13 cellular contexts compared by ENCODE assay signal in genomic region chr1:211345719-211346118, GRCh38. TPM values are rescaled to one million over a fixed set of nuclear protein-coding genes. Genes with fewer than 3 reads are reported as not detected.
DNase-seq lines count a peak whose midpoint lies in the region; ATAC-seq and TF ChIP-seq lines count a peak whose summit lies in the region.
"Had no signal": no experiment of that assay in that cellular context is flagged by ENCODE, and none has a peak within 500 bp of the region (broad histone marks: within the 10 kb centered on the region; RNA-seq: fewer than 3 reads in every experiment).

No MANE protein-coding gene starts in this region.

- H3K4me3 ChIP-seq in Loucy (ENCODE audit: low read length, poor library complexity, severe bottlenecking) (no peak overlapping the region), dorsolateral prefrontal cortex (no peak overlapping the region)
- H3K4me3 ChIP-seq: GM12878 had no signal

- H3K27ac ChIP-seq in dorsolateral prefrontal cortex = no peak overlapping the region

- peaks cover 100% of the 10 kb centered on the region for H3K79me2 ChIP-seq in Loucy (ENCODE audit: insufficient read depth, low read length)

- TF ChIP-seq CTCF in Loucy (conservative IDR thresholded peaks at IDR 0.05; ENCODE audit: low read length) (no peak), dorsolateral prefrontal cortex (IDR thresholded peaks at IDR 0.05 in 54 of 56, conservative IDR thresholded peaks at IDR 0.05 in 2 of 56; ENCODE audit: low read depth in 1 of 56, partially characterized antibody in 56 of 56) (no peak)
- TF ChIP-seq CTCF in activated CD8-positive, alpha-beta T cell treated with anti-CD3 and anti-CD28 coated beads for 36 hours (IDR thresholded peaks at IDR 0.05) = no peak

- H3F3A ChIP-seq in Loucy (ENCODE audit: low read depth) = no peaks in the 10 kb centered on the region

- no peak overlapping the region for H2AFZ ChIP-seq in Loucy (ENCODE audit: low read length)

- H3K4me1 ChIP-seq in Loucy (ENCODE audit: insufficient read depth, low read length, poor library complexity, severe bottlenecking) = peaks cover 48% of the 10 kb centered on the region

- no peak for ATAC-seq in memory B cell (ENCODE audit: low read depth)
- no peak for ATAC-seq in activated CD8-positive, alpha-beta T cell treated with anti-CD3 and anti-CD28 coated beads for 36 hours
- ATAC-seq: GM12878, natural killer cell had no signal

- H3K27me3 ChIP-seq in Loucy (ENCODE audit: insufficient read depth, low read length, poor library complexity, severe bottlenecking) = no peaks in the 10 kb centered on the region
- no peaks in the 10 kb centered on the region for H3K27me3 ChIP-seq in dorsolateral prefrontal cortex

- intact Hi-C loops in activated CD8-positive, alpha-beta T cell treated with anti-CD3 and anti-CD28 coated beads for 36 hours (cut with micrococcal nuclease) = no loop called here
- intact Hi-C loops in dorsolateral prefrontal cortex (cut with DNase I) = no loop called here

- H3K27me3 Mint-ChIP-seq in memory B cell = no peaks in the 10 kb centered on the region
- no peaks in the 10 kb centered on the region for H3K27me3 Mint-ChIP-seq in activated CD8-positive, alpha-beta T cell treated with anti-CD3 and anti-CD28 coated beads for 36 hours
- H3K27me3 Mint-ChIP-seq: activated naive CD8-positive, alpha-beta T cell treated with anti-CD3 and anti-CD28 coated beads for 36 hours had no signal

- peaks cover 42% of the 10 kb centered on the region; the same call in 1 of the 2 replicates for H3K36me3 ChIP-seq in Loucy (ENCODE audit: insufficient read depth, low read length)

- peaks cover 57% of the 10 kb centered on the region for H3K4me1 Mint-ChIP-seq in memory B cell
- H3K4me1 Mint-ChIP-seq in activated CD8-positive, alpha-beta T cell treated with anti-CD3 and anti-CD28 coated beads for 36 hours (ENCODE audit: low read depth) = peaks cover 83% of the 10 kb centered on the region

- peak overlapping the region; percentile 4 for H3K4me2 ChIP-seq in Loucy (ENCODE audit: low read depth, low read length, poor library complexity, severe bottlenecking)

- no peak overlapping the region for H3K4me3 Mint-ChIP-seq in memory B cell
- H3K4me3 Mint-ChIP-seq in activated CD8-positive, alpha-beta T cell treated with anti-CD3 and anti-CD28 coated beads for 36 hours = no peak overlapping the region
- H3K4me3 Mint-ChIP-seq: activated naive CD8-positive, alpha-beta T cell treated with anti-CD3 and anti-CD28 coated beads for 36 hours; natural killer cell had no signal

- H4K20me1 ChIP-seq in Loucy (ENCODE audit: insufficient read depth, low read length, poor library complexity, severe bottlenecking) = peaks cover 67% of the 10 kb centered on the region

- no peaks in the 10 kb centered on the region for H3K9me3 Mint-ChIP-seq in memory B cell
- H3K9me3 Mint-ChIP-seq in activated CD8-positive, alpha-beta T cell treated with anti-CD3 and anti-CD28 coated beads for 36 hours = no peaks in the 10 kb centered on the region
- H3K9me3 Mint-ChIP-seq: natural killer cell had no signal

- H3K9ac ChIP-seq in Loucy (ENCODE audit: low read depth, low read length, poor library complexity, severe bottlenecking) = no peak overlapping the region

- no peaks in the 10 kb centered on the region for H3K9me3 ChIP-seq in Loucy (ENCODE audit: insufficient read depth, low read depth, low read length)

- peak overlapping the region; percentile 62 for H3K27ac Mint-ChIP-seq in memory B cell
- no peak overlapping the region for H3K27ac Mint-ChIP-seq in activated CD8-positive, alpha-beta T cell treated with anti-CD3 and anti-CD28 coated beads for 36 hours
- H3K27ac Mint-ChIP-seq: activated naive CD8-positive, alpha-beta T cell treated with anti-CD3 and anti-CD28 coated beads for 36 hours had no signal

- CTCF ChIA-PET in activated CD8-positive, alpha-beta T cell treated with anti-CD3 and anti-CD28 coated beads for 36 hours (lab: Charles Lee) = interaction anchor here (2.1 to 2.9 kb wide), 2 partner anchors 10 to 22 kb away, joined by 6 to 12 read pairs; no protein-coding TSS in a partner anchor

- POLR2A ChIA-PET in activated CD8-positive, alpha-beta T cell treated with anti-CD3 and anti-CD28 coated beads for 36 hours (lab: Charles Lee) = interaction anchor here (0.7 kb wide), 1 partner anchor 15 kb away, joined by 3 read pairs; no protein-coding TSS in a partner anchor

- peak; percentile 78 for DNase-seq in DMS 273 (lab: John Stamatoyannopoulos, UW; ENCODE audit: unreplicated experiment)
- DNase-seq in SK-N-DZ (ENCODE audit: low spot score) = peak; percentile 80
- DNase-seq in memory B cell (ENCODE audit: low spot score in 2 of 2) = no peak
- DNase-seq in activated CD8-positive, alpha-beta T cell treated with anti-CD3 and anti-CD28 coated beads for 36 hours = no peak
- no peak for DNase-seq in dorsolateral prefrontal cortex
- no peak for DNase-seq in pons (ENCODE audit: low spot score)
- DNase-seq: activated CD8-positive, alpha-beta memory T cell treated with anti-CD3 and anti-CD28 coated beads for 24 hours; activated naive CD8-positive, alpha-beta T cell treated with anti-CD3 and anti-CD28 coated beads for 36 hours; GOT3; natural killer cell; NCI-H1048 had no signal

- peaks cover 24% of the 10 kb centered on the region for H3K36me3 Mint-ChIP-seq in memory B cell
- peaks cover 33% of the 10 kb centered on the region for H3K36me3 Mint-ChIP-seq in activated CD8-positive, alpha-beta T cell treated with anti-CD3 and anti-CD28 coated beads for 36 hours (ENCODE audit: low read depth)
- H3K36me3 Mint-ChIP-seq: natural killer cell had no signal

- no peaks in the 10 kb centered on the region for H3K9me2 ChIP-seq in Loucy (replicated peaks; ENCODE audit: low read depth, low read length)

RNA-seq across cellular contexts. Expression of gene TRAF5, which starts 19.1 kb away (rescaled TPM):
- 19.4 and 19.6 TPM in 2 replicates for polyA plus RNA-seq in SK-N-DZ (2014; cell fraction: cytosol; rRNA removed)
- 57.0 and 84.9 TPM in 2 replicates for polyA plus RNA-seq in SK-N-DZ (2014; cell fraction: nucleus; rRNA removed)
- total RNA-seq in activated CD8-positive, alpha-beta T cell treated with anti-CD3 and anti-CD28 coated beads for 36 hours = 10 to 100 TPM; 40.6 to 42.5 TPM
- total RNA-seq in dorsolateral prefrontal cortex = 10 to 100 TPM in 59 of 120 experiments, 1 to 10 TPM in 61; 4.0 to 22.1 (median 9.9) TPM

Comparison
In these comparisons a context has a peak if more than half of its experiments do, and no peak if none do; other contexts are left out.
1. DNase-seq: peak in DMS 273 (single experiment) and SK-N-DZ (single experiment); none in memory B cell (0 of 2), activated CD8-positive, alpha-beta T cell treated with anti-CD3 and anti-CD28 coated beads for 36 hours (single experiment), dorsolateral prefrontal cortex (0 of 10) and pons (single experiment).